In the genomic region with DNA sequence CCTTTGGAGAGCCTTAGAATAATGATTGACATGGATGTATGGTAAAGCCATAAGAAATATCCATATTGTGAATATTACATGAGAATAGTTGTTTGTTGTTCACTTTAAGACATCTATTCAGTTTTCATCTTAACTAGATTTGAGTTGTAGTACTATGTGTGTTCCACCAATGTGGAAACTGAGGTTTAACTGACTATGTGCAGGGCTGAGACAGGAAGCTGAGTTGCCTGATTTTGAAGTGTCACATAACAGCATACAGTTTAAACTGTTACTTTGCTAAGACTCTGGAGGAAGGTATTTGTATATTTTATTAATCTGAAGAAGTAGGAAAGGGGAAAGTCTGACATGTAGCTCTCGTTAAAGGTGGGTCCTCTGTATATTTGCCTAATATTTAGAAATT, we compare ENCODE assay signal across 14 cellular contexts. TPM values are rescaled to one million over a fixed set of nuclear protein-coding genes. Genes with fewer than 3 reads are reported as not detected.
A peak's percentile ranks its signal among the peaks of the same experiment; 100 is the strongest.
DNase-seq lines count a peak whose midpoint lies in the region; TF ChIP-seq lines count a peak whose summit lies in the region.
"Had no signal": no experiment of that assay in that cellular context is flagged by ENCODE, and none has a peak within 500 bp of the region (broad histone marks: within the 10 kb centered on the region; RNA-seq: fewer than 3 reads in every experiment).

No MANE protein-coding gene starts in this region.

- H3K79me1 ChIP-seq in neuronal stem cell (ENCODE audit: low read depth, low read length) = peaks cover 2% of the 10 kb centered on the region

- no peak overlapping the region for H2BK5ac ChIP-seq in neuronal stem cell (ENCODE audit: low read length)

- H3K9me3 Mint-ChIP-seq in Caco-2 (ENCODE audit: unreplicated experiment) (no peaks in the 10 kb centered on the region), nephron (no peaks in the 10 kb centered on the region)
- no peaks in the 10 kb centered on the region for H3K9me3 Mint-ChIP-seq in activated T-helper 1 cell treated with anti-CD3 and anti-CD28 coated beads, Interleukin-12 subunit alpha, Interleukin-12 subunit beta, Interleukin-2, Interleukin-4 antibody, amounts not matched to agents 30 ng/mL and 10 ng/mL and 1 ng/mL, durations not matched to agents 14 hours and 24 hours and 36 hours
- peaks cover 0 to 2% (median 0%) of the 10 kb centered on the region in 8 donors for H3K9me3 Mint-ChIP-seq in CD4-positive, alpha-beta memory T cell

- H3K4me1 ChIP-seq in Caco-2 (peaks cover 20% of the 10 kb centered on the region), neuronal stem cell (ENCODE audit: control insufficient read depth in 2 of 2, insufficient read depth in 1 of 2, low read depth in 1 of 2, low read length in 2 of 2) (peaks cover 0 to 8% of the 10 kb centered on the region in 2 donors)
- peaks cover 28% of the 10 kb centered on the region for H3K4me1 ChIP-seq in CD4-positive, alpha-beta memory T cell (ENCODE audit: insufficient read depth, low read length)

- POLR2A ChIA-PET in Caco-2 (lab: Charles Lee) = no interaction called here
- POLR2A ChIA-PET in CD4-positive, alpha-beta memory T cell (lab: Charles Lee; ENCODE audit: partially characterized antibody) = no interaction called here

- H3K27ac Mint-ChIP-seq in Caco-2 (ENCODE audit: unreplicated experiment) = no peak overlapping the region
- H3K27ac Mint-ChIP-seq in activated T-helper 1 cell treated with anti-CD3 and anti-CD28 coated beads, Interleukin-12 subunit alpha, Interleukin-12 subunit beta, Interleukin-2, Interleukin-4 antibody, amounts not matched to agents 30 ng/mL and 10 ng/mL and 1 ng/mL, durations not matched to agents 14 hours and 24 hours and 36 hours = peak overlapping the region; percentile 14
- H3K27ac Mint-ChIP-seq in nephron = no peak overlapping the region
- H3K27ac Mint-ChIP-seq in CD4-positive, alpha-beta memory T cell = peak overlapping the region in 3 of 7 donors; percentile 19 to 54 (median 27)

- CTCF ChIA-PET in Caco-2 (lab: Charles Lee) = no interaction called here
- CTCF ChIA-PET in CD4-positive, alpha-beta memory T cell (lab: Charles Lee; ENCODE audit: partially characterized antibody) = no interaction called here

- no peak overlapping the region for H4K8ac ChIP-seq in neuronal stem cell (ENCODE audit: low read depth, low read length)

- H3K4ac ChIP-seq in neuronal stem cell (ENCODE audit: low read length) = no peak overlapping the region

- H3K36me3 ChIP-seq in Caco-2 (ENCODE audit: control insufficient read depth, insufficient read depth, low read length) (no peaks in the 10 kb centered on the region; the same call in 1 of the 2 replicates), neuronal stem cell (replicated peaks in 1 of 2; ENCODE audit: control insufficient read depth in 2 of 2, insufficient read depth in 2 of 2, low read length in 2 of 2) (peaks cover 6 to 55% of the 10 kb centered on the region in 2 donors)
- H3K36me3 ChIP-seq in CD4-positive, alpha-beta memory T cell (ENCODE audit: insufficient read depth, low read length) = no peaks in the 10 kb centered on the region
- H3K36me3 ChIP-seq: gastrocnemius medialis, sigmoid colon had no signal

- H3K27me3 Mint-ChIP-seq in Caco-2 (ENCODE audit: insufficient read depth, unreplicated experiment) (no peaks in the 10 kb centered on the region), nephron (ENCODE audit: low read depth) (no peaks in the 10 kb centered on the region)
- no peaks in the 10 kb centered on the region for H3K27me3 Mint-ChIP-seq in activated T-helper 1 cell treated with anti-CD3 and anti-CD28 coated beads, Interleukin-12 subunit alpha, Interleukin-12 subunit beta, Interleukin-2, Interleukin-4 antibody, amounts not matched to agents 30 ng/mL and 10 ng/mL and 1 ng/mL, durations not matched to agents 14 hours and 24 hours and 36 hours (ENCODE audit: insufficient read depth)
- no peaks in the 10 kb centered on the region for H3K27me3 Mint-ChIP-seq in CD4-positive, alpha-beta memory T cell

- H3K27me3 ChIP-seq in Caco-2 (replicated peaks; ENCODE audit: control insufficient read depth, insufficient read depth, low read length) (no peaks in the 10 kb centered on the region), neuronal stem cell (ENCODE audit: control insufficient read depth in 3 of 3, insufficient read depth in 3 of 3, low read depth in 1 of 3, low read length in 3 of 3) (no peaks in the 10 kb centered on the region)
- H3K27me3 ChIP-seq in CD4-positive, alpha-beta memory T cell (ENCODE audit: insufficient read depth, low read length) = no peaks in the 10 kb centered on the region
- H3K27me3 ChIP-seq: gastrocnemius medialis, sigmoid colon had no signal

- H3K14ac ChIP-seq in neuronal stem cell (ENCODE audit: low read length) = no peak overlapping the region

- no CpG with 5 or more reads among the region's 1 CpG for WGBS in neuronal stem cell (ENCODE audit: extremely low coverage in 2 of 2, insufficient read length in 2 of 2, insufficient replicate concordance in 1 of 2), 2 donors

- H2AK5ac ChIP-seq in neuronal stem cell (ENCODE audit: low read depth, low read length) = no peak overlapping the region

- no peak overlapping the region for H2AFZ ChIP-seq in neuronal stem cell (ENCODE audit: low read length)

- no peak overlapping the region for H2BK12ac ChIP-seq in neuronal stem cell (ENCODE audit: low read length)

- H3K9me3 ChIP-seq in Caco-2 = no peaks in the 10 kb centered on the region
- no peaks in the 10 kb centered on the region for H3K9me3 ChIP-seq in neuronal stem cell (replicated peaks in 1 of 2; ENCODE audit: control insufficient read depth in 2 of 2, insufficient read depth in 1 of 2, low read depth in 1 of 2, low read length in 2 of 2)
- no peaks in the 10 kb centered on the region for H3K9me3 ChIP-seq in CD4-positive, alpha-beta memory T cell (ENCODE audit: control insufficient read depth in 1 of 2, low read length in 2 of 2)
- H3K9me3 ChIP-seq: gastrocnemius medialis, sigmoid colon had no signal

- peaks cover 22% of the 10 kb centered on the region for H3K4me1 Mint-ChIP-seq in Caco-2 (ENCODE audit: low read depth, unreplicated experiment)
- H3K4me1 Mint-ChIP-seq in activated T-helper 1 cell treated with anti-CD3 and anti-CD28 coated beads, Interleukin-12 subunit alpha, Interleukin-12 subunit beta, Interleukin-2, Interleukin-4 antibody, amounts not matched to agents 30 ng/mL and 10 ng/mL and 1 ng/mL, durations not matched to agents 14 hours and 24 hours and 36 hours (ENCODE audit: low read depth) = peaks cover 52% of the 10 kb centered on the region
- peaks cover 18% of the 10 kb centered on the region for H3K4me1 Mint-ChIP-seq in nephron
- H3K4me1 Mint-ChIP-seq in CD4-positive, alpha-beta memory T cell = peaks cover 19 to 38% (median 27%) of the 10 kb centered on the region in 4 donors

- H3K27ac ChIP-seq in neuronal stem cell (replicated peaks; ENCODE audit: low read length) = no peak overlapping the region
- H3K27ac ChIP-seq in CD4-positive, alpha-beta memory T cell (ENCODE audit: low read depth, low read length) = no peak overlapping the region
- H3K27ac ChIP-seq: gastrocnemius medialis, sigmoid colon had no signal

- no peak overlapping the region for H2BK120ac ChIP-seq in neuronal stem cell (ENCODE audit: low read depth, low read length)

- H3K23ac ChIP-seq in neuronal stem cell (ENCODE audit: low read depth, low read length, poor library complexity) = no peak overlapping the region

- no peak overlapping the region for H3K4me2 ChIP-seq in neuronal stem cell (ENCODE audit: insufficient read depth, low read length, poor library complexity, severe bottlenecking)

- no peak for TF ChIP-seq CTCF in Caco-2 (IDR thresholded peaks at IDR 0.05; ENCODE audit: insufficient read depth in 1 of 2, low read depth in 1 of 2, low read length in 1 of 2, severe bottlenecking in 1 of 2, unreplicated experiment in 1 of 2)
- no peak for TF ChIP-seq CTCF in nephron (IDR thresholded peaks at IDR 0.05; ENCODE audit: unreplicated experiment in 3 of 3)
- TF ChIP-seq CTCF in GM20000 (IDR thresholded peaks at IDR 0.05; ENCODE audit: extremely low read depth, missing control alignments) = no peak

- DNase-seq in Caco-2 = no peak
- peak; percentile 73 for DNase-seq in Jurkat, Clone E6-1 (ENCODE audit: low read depth, low spot score)
- no peak for DNase-seq in activated T-helper 1 cell treated with anti-CD3 and anti-CD28 coated beads, Interleukin-12 subunit alpha, Interleukin-12 subunit beta, Interleukin-2, Interleukin-4 antibody, amounts not matched to agents 30 ng/mL and 10 ng/mL and 1 ng/mL, durations not matched to agents 14 hours and 24 hours and 36 hours (ENCODE audit: low spot score)
- no peak for DNase-seq in neuronal stem cell (ENCODE audit: low spot score)
- no peak for DNase-seq in GM20000 (ENCODE audit: low spot score)
- no peak for DNase-seq in CD4-positive, alpha-beta memory T cell
- DNase-seq: COR-L47; effector memory CD4-positive, alpha-beta T cell; gastrocnemius medialis; kidney; NCI-H1092; NCI-H226; sigmoid colon had no signal

- BruUV-seq in Caco-2 (replicated peaks; lab: Mats Ljungman, UMichigan) = no TSS peak

- peaks cover 51% of the 10 kb centered on the region for H3K36me3 Mint-ChIP-seq in Caco-2 (ENCODE audit: insufficient read depth, unreplicated experiment)
- H3K36me3 Mint-ChIP-seq in activated T-helper 1 cell treated with anti-CD3 and anti-CD28 coated beads, Interleukin-12 subunit alpha, Interleukin-12 subunit beta, Interleukin-2, Interleukin-4 antibody, amounts not matched to agents 30 ng/mL and 10 ng/mL and 1 ng/mL, durations not matched to agents 14 hours and 24 hours and 36 hours (ENCODE audit: low read depth) = peaks cover 30% of the 10 kb centered on the region
- peaks cover 27% of the 10 kb centered on the region for H3K36me3 Mint-ChIP-seq in nephron (ENCODE audit: low read depth)
- H3K36me3 Mint-ChIP-seq in CD4-positive, alpha-beta memory T cell = peaks cover 5% of the 10 kb centered on the region in 2 donors

- no peak overlapping the region for H2BK15ac ChIP-seq in neuronal stem cell (ENCODE audit: low read length)

- H4K91ac ChIP-seq in neuronal stem cell (ENCODE audit: low read depth, low read length, poor library complexity) = no peak overlapping the region

- H3K4me3 ChIP-seq in Caco-2 (ENCODE audit: low read depth, low read length) (no peak overlapping the region), neuronal stem cell (ENCODE audit: low read length in 2 of 2) (no peak overlapping the region)
- peak overlapping the region; percentile 89 for H3K4me3 ChIP-seq in Jurkat, Clone E6-1 (ENCODE audit: low read length)
- no peak overlapping the region for H3K4me3 ChIP-seq in CD4-positive, alpha-beta memory T cell (ENCODE audit: low read length in 2 of 2)
- H3K4me3 ChIP-seq: gastrocnemius medialis, sigmoid colon had no signal

- no peak overlapping the region for H3K9ac ChIP-seq in neuronal stem cell (ENCODE audit: low read depth, low read length, poor library complexity)

- H3K4me3 Mint-ChIP-seq in Caco-2 (ENCODE audit: unreplicated experiment) (peak overlapping the region; percentile 79), nephron (peak overlapping the region; percentile 62 to 98 (median 93))
- H3K4me3 Mint-ChIP-seq in activated T-helper 1 cell treated with anti-CD3 and anti-CD28 coated beads, Interleukin-12 subunit alpha, Interleukin-12 subunit beta, Interleukin-2, Interleukin-4 antibody, amounts not matched to agents 30 ng/mL and 10 ng/mL and 1 ng/mL, durations not matched to agents 14 hours and 24 hours and 36 hours = peak overlapping the region; percentile 94
- peak overlapping the region in 2 of 8 donors; percentile 7 to 53 for H3K4me3 Mint-ChIP-seq in CD4-positive, alpha-beta memory T cell

- no peak overlapping the region for H3K18ac ChIP-seq in neuronal stem cell (ENCODE audit: low read length)

- intact Hi-C loops in Caco-2 (cut with micrococcal nuclease; ENCODE audit: unreplicated experiment) = no loop called here
- intact Hi-C loops in activated T-helper 1 cell treated with anti-CD3 and anti-CD28 coated beads, Interleukin-12 subunit alpha, Interleukin-12 subunit beta, Interleukin-2, Interleukin-4 antibody, amounts not matched to agents 30 ng/mL and 10 ng/mL and 1 ng/mL, durations not matched to agents 14 hours and 24 hours and 36 hours (cut with micrococcal nuclease) = loop anchor here (5.0 to 10.0 kb wide), 4 partner anchors 235 to 1885 kb away; a partner anchor contains a TSS
- intact Hi-C loops in CD4-positive, alpha-beta memory T cell (cut with micrococcal nuclease) = loop anchor here (5.0 kb wide), 1 partner anchor 1845 kb away; a partner anchor contains a TSS

RNA-seq across cellular contexts. Expression of a gene that starts 2.1 kb away (rescaled TPM):
- 66.6 and 68.0 TPM in 2 replicates for total RNA-seq in Caco-2 (2022)
- 96.7 TPM for polyA plus RNA-seq in Jurkat, Clone E6-1 (2012; ENCODE audit: insufficient read depth, insufficient read length)
- total RNA-seq in activated T-helper 1 cell treated with anti-CD3 and anti-CD28 coated beads, Interleukin-12 subunit alpha, Interleukin-12 subunit beta, Interleukin-2, Interleukin-4 antibody, amounts not matched to agents 30 ng/mL and 10 ng/mL and 1 ng/mL, durations not matched to agents 14 hours and 24 hours and 36 hours = 34.5 and 39.6 TPM in 2 replicates
- 89.2 TPM for polyA plus RNA-seq in neuronal stem cell (2013, experiment 1 of 2)
- 86.2 TPM for polyA plus RNA-seq in neuronal stem cell (2013, experiment 2 of 2)
- 1 to 10 TPM; 2.4 to 2.9 TPM for total RNA-seq in CD4-positive, alpha-beta memory T cell
- 1 to 10 TPM; 1.2 to 2.4 TPM for polyA plus RNA-seq in CD4-positive, alpha-beta memory T cell

RNA-seq across cellular contexts. Expression of a gene that starts 41.8 kb away (rescaled TPM):
- total RNA-seq in Caco-2 (2022) = 10.1 and 15.7 TPM in 2 replicates
- polyA plus RNA-seq in Jurkat, Clone E6-1 (2012; ENCODE audit: insufficient read depth, insufficient read length) = 3.1 TPM
- 7.4 and 8.8 TPM in 2 replicates for total RNA-seq in activated T-helper 1 cell treated with anti-CD3 and anti-CD28 coated beads, Interleukin-12 subunit alpha, Interleukin-12 subunit beta, Interleukin-2, Interleukin-4 antibody, amounts not matched to agents 30 ng/mL and 10 ng/mL and 1 ng/mL, durations not matched to agents 14 hours and 24 hours and 36 hours
- polyA plus RNA-seq in neuronal stem cell (2013, experiment 1 of 2) = 2.0 TPM
- 2.0 TPM for polyA plus RNA-seq in neuronal stem cell (2013, experiment 2 of 2)
- total RNA-seq in CD4-positive, alpha-beta memory T cell = 1 to 10 TPM; 3.9 to 5.1 TPM
- 1 to 10 TPM; 2.1 to 3.0 TPM for polyA plus RNA-seq in CD4-positive, alpha-beta memory T cell
